In the genomic region with DNA sequence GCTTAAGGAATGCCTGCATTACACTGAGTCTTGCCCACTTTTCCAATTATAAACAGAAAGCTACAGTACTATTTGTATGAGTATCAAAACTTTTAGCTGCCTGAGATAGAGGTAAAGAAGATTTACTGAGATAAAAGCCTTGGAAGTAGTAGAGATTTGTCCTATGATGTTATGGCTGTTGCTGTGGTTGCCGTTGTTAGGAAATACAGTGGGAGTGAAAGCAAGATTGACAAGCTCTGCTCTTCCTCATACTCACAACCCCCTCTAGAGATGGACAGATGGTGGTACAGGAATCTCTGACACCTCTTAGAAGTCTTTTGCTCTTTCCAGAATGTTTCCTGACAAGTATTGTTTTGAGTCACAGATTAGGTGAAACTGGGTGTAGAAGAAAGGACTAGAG, we compare ENCODE assay signal across 14 cellular contexts.
A peak's percentile ranks its signal among the peaks of the same experiment; 100 is the strongest.
DNase-seq lines count a peak whose midpoint lies in the region; ATAC-seq and TF ChIP-seq lines count a peak whose summit lies in the region.
"Had no signal": no experiment of that assay in that cellular context is flagged by ENCODE, and none has a peak within 500 bp of the region (broad histone marks: within the 10 kb centered on the region; RNA-seq: fewer than 3 reads in every experiment).

No MANE protein-coding gene starts in this region.

- WGBS in testis, 2 donors: 24 to 40% methylated on average over 1 of the region's 1 CpG

- no peaks in the 10 kb centered on the region for H3K9me3 ChIP-seq in testis
- H3K9me3 ChIP-seq: BLaER1 had no signal

- no peaks in the 10 kb centered on the region for H3K27me3 ChIP-seq in testis
- H3K27me3 ChIP-seq: BLaER1, neural progenitor cell had no signal

- no peak for ATAC-seq in stimulated activated naive B cell treated with anti-CD40 and anti-IgM and Interleukin-4, amounts not matched to agents 10 μg/mL and 1 μg/mL and 100 μg/mL, for 72 hours (replicated peaks)
- ATAC-seq in GM18517 (IDR thresholded peaks at IDR 0.05; ENCODE audit: unreplicated experiment): no peak
- ATAC-seq: activated CD4-positive, alpha-beta T cell treated with anti-CD3 and anti-CD28 coated beads for 36 hours had no signal

- intact Hi-C loops in testis (cut with DNase I; ENCODE audit: low total_unique reads): no loop called here

- no peak overlapping the region for H3K4me3 ChIP-seq in testis
- H3K4me3 ChIP-seq: BLaER1, neural progenitor cell, SK-N-MC had no signal

- no peaks in the 10 kb centered on the region for H3K4me1 ChIP-seq in testis
- H3K4me1 ChIP-seq: neural progenitor cell had no signal

- no peaks in the 10 kb centered on the region for H3K4me1 Mint-ChIP-seq in endothelial cell (ENCODE audit: unreplicated experiment)
- peaks cover 0 to 3% of the 10 kb centered on the region in 2 donors for H3K4me1 Mint-ChIP-seq in stimulated activated naive B cell treated with anti-CD40 and anti-IgM and Interleukin-4, amounts not matched to agents 10 μg/mL and 1 μg/mL and 100 μg/mL, for 72 hours
- H3K4me1 Mint-ChIP-seq: activated CD4-positive, alpha-beta T cell treated with anti-CD3 and anti-CD28 coated beads for 36 hours; neural progenitor cell had no signal

- H3K27me3 Mint-ChIP-seq in endothelial cell (ENCODE audit: unreplicated experiment): peaks cover 2% of the 10 kb centered on the region
- no peaks in the 10 kb centered on the region for H3K27me3 Mint-ChIP-seq in stimulated activated naive B cell treated with anti-CD40 and anti-IgM and Interleukin-4, amounts not matched to agents 10 μg/mL and 1 μg/mL and 100 μg/mL, for 72 hours
- H3K27me3 Mint-ChIP-seq: activated CD4-positive, alpha-beta T cell treated with anti-CD3 and anti-CD28 coated beads for 36 hours had no signal

- DNase-seq in EH (ENCODE audit: low read depth) (peak; percentile 9), NOMO-1 treated with dmso at 0.1 percent for 144 hours (lab: John Stamatoyannopoulos, UW; ENCODE audit: unreplicated experiment) (peak; percentile 16), endothelial cell (ENCODE audit: low spot score) (no peak), testis (no peak)
- no peak for DNase-seq in stimulated activated naive B cell treated with anti-CD40 and anti-IgM and Interleukin-4, amounts not matched to agents 10 μg/mL and 1 μg/mL and 100 μg/mL, for 72 hours
- DNase-seq in activated CD4-positive, alpha-beta T cell treated with anti-CD3 and anti-CD28 coated beads for 48 hours: no peak
- DNase-seq: activated CD4-positive, alpha-beta T cell treated with anti-CD3 and anti-CD28 coated beads for 36 hours; activated naive CD4-positive, alpha-beta T cell; left cardiac atrium had no signal

- H3K27ac Mint-ChIP-seq in endothelial cell (ENCODE audit: unreplicated experiment): peak overlapping the region; percentile 81
- H3K27ac Mint-ChIP-seq in stimulated activated naive B cell treated with anti-CD40 and anti-IgM and Interleukin-4, amounts not matched to agents 10 μg/mL and 1 μg/mL and 100 μg/mL, for 72 hours: no peak overlapping the region
- H3K27ac Mint-ChIP-seq: activated CD4-positive, alpha-beta T cell treated with anti-CD3 and anti-CD28 coated beads for 36 hours; neural progenitor cell had no signal

- H3K27ac ChIP-seq in 22Rv1 (no peak overlapping the region), testis (no peak overlapping the region)
- H3K27ac ChIP-seq: BLaER1, neural progenitor cell, SK-N-MC had no signal

- no peak for TF ChIP-seq POLR2A in testis (IDR thresholded peaks at IDR 0.05)

- no peaks in the 10 kb centered on the region for H3K36me3 ChIP-seq in testis (ENCODE audit: low read depth, missing control alignments)
- H3K36me3 ChIP-seq: BLaER1, neural progenitor cell had no signal

- no peaks in the 10 kb centered on the region for H3K9me3 Mint-ChIP-seq in endothelial cell (ENCODE audit: unreplicated experiment)
- no peaks in the 10 kb centered on the region for H3K9me3 Mint-ChIP-seq in stimulated activated naive B cell treated with anti-CD40 and anti-IgM and Interleukin-4, amounts not matched to agents 10 μg/mL and 1 μg/mL and 100 μg/mL, for 72 hours

- no peak overlapping the region for H3K4me3 Mint-ChIP-seq in endothelial cell (ENCODE audit: unreplicated experiment)
- H3K4me3 Mint-ChIP-seq in stimulated activated naive B cell treated with anti-CD40 and anti-IgM and Interleukin-4, amounts not matched to agents 10 μg/mL and 1 μg/mL and 100 μg/mL, for 72 hours: no peak overlapping the region
- H3K4me3 Mint-ChIP-seq: activated CD4-positive, alpha-beta T cell treated with anti-CD3 and anti-CD28 coated beads for 36 hours; neural progenitor cell had no signal

- no peaks in the 10 kb centered on the region for H3K36me3 Mint-ChIP-seq in endothelial cell (ENCODE audit: low read depth, unreplicated experiment)
- H3K36me3 Mint-ChIP-seq in stimulated activated naive B cell treated with anti-CD40 and anti-IgM and Interleukin-4, amounts not matched to agents 10 μg/mL and 1 μg/mL and 100 μg/mL, for 72 hours: peaks cover 0 to 2% of the 10 kb centered on the region in 2 donors
- H3K36me3 Mint-ChIP-seq: neural progenitor cell had no signal

- 0 out of 2 replicates have a peak, but pooled peaks have one; percentile 6 for TF ChIP-seq CTCF in 22Rv1 (IDR thresholded peaks at IDR 0.05)
- TF ChIP-seq CTCF in endothelial cell (IDR thresholded peaks at IDR 0.05; ENCODE audit: unreplicated experiment): peak; percentile 14
- peak in 1 of 3 experiments; percentile 11 for TF ChIP-seq CTCF in testis (IDR thresholded peaks at IDR 0.05)

Comparison
In these comparisons a context has a peak if more than half of its experiments do, and no peak if none do; other contexts are left out.
1. DNase-seq: peak in EH (single experiment) and NOMO-1 treated with dmso at 0.1 percent for 144 hours (single experiment); none in endothelial cell (single experiment), stimulated activated naive B cell treated with anti-CD40 and anti-IgM and Interleukin-4, amounts not matched to agents 10 μg/mL and 1 μg/mL and 100 μg/mL, for 72 hours (single experiment), testis (single experiment) and activated CD4-positive, alpha-beta T cell treated with anti-CD3 and anti-CD28 coated beads for 48 hours (single experiment).